Comparison of ENCODE assay signal across 20 cellular contexts in the genomic region with DNA sequence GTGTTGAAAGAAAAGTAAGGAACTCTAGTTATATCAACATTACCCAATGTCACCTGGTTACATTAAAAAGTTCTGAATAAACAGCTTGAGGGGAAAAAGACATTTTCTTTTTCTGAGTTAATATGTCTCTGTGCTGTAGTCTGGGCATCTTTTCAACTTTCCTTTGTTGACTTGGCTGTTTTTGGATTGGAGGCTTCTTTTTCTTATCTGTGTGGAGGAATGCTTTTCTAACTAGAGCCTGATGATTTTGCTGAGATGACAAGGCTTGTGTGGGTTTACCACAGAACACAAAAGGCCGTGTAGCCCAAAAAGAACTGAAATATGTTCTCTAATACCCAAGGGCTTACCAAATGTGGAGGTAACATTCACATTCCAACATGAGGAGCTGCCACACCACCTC.
DNase-seq lines count a peak whose midpoint lies in the region; ATAC-seq, FAIRE-seq and TF ChIP-seq lines count a peak whose summit lies in the region.
"Had no signal": no experiment of that assay in that cellular context is flagged by ENCODE, and none has a peak within 500 bp of the region (broad histone marks: within the 10 kb centered on the region; RNA-seq: fewer than 3 reads in every experiment).

No MANE protein-coding gene starts in this region.

- peaks cover 39% of the 10 kb centered on the region for H3F3A ChIP-seq in GM23248 (ENCODE audit: insufficient read depth)

- H3K4me1 ChIP-seq in ACC112 (ENCODE audit: control insufficient read depth, insufficient read depth, low read length, unreplicated experiment), result peaks cover 39% of the 10 kb centered on the region
- H3K4me1 ChIP-seq in GM23248 (ENCODE audit: insufficient read depth), result peaks cover 47% of the 10 kb centered on the region
- H3K4me1 ChIP-seq in left lung, result peaks cover 0 to 5% of the 10 kb centered on the region in 2 donors
- peaks cover 0 to 25% (median 22%) of the 10 kb centered on the region in 4 donors for H3K4me1 ChIP-seq in esophagus muscularis mucosa
- H3K4me1 ChIP-seq: HAP-1 had no signal

- H3K27ac ChIP-seq in ACC112 (ENCODE audit: low read depth, low read length) (no peak overlapping the region), GM23248 (peak overlapping the region; percentile 54), left lung (peak overlapping the region in 1 of 2 donors; percentile 33), esophagus muscularis mucosa (replicated peaks in 1 of 4) (peak overlapping the region in 1 of 4 donors; percentile 11)

- FAIRE-seq in bronchial epithelial cell (lab: Jason Lieb, UNC), result no peak

- H3K9me3 ChIP-seq in GM23248 (ENCODE audit: low read depth), result no peaks in the 10 kb centered on the region
- H3K9me3 ChIP-seq in left lung, result no peaks in the 10 kb centered on the region
- H3K9me3 ChIP-seq in esophagus muscularis mucosa, result no peaks in the 10 kb centered on the region
- H3K9me3 ChIP-seq: BE2C, HAP-1 had no signal

- H3K79me2 ChIP-seq in ACC112 (ENCODE audit: control insufficient read depth, insufficient read depth, low read length, unreplicated experiment) (no peaks in the 10 kb centered on the region), GM23248 (ENCODE audit: insufficient read depth) (peaks cover under 1% of the 10 kb centered on the region)

- no peaks in the 10 kb centered on the region for H3K9me2 ChIP-seq in GM23248 (ENCODE audit: insufficient read depth)

- ATAC-seq in left lung, result peak; percentile 49
- ATAC-seq: naive thymus-derived CD4-positive, alpha-beta T cell; T-helper 17 cell had no signal

- intact Hi-C loops in left lung (cut with DNase I), result no loop called here
- intact Hi-C loops in esophagus muscularis mucosa (cut with DNase I), result no loop called here

- H3K36me3 ChIP-seq in ACC112 (ENCODE audit: insufficient read depth, low read length) (no peaks in the 10 kb centered on the region), GM23248 (ENCODE audit: low read depth) (no peaks in the 10 kb centered on the region), bronchial epithelial cell (ENCODE audit: control insufficient read depth, insufficient read depth, low read length) (no peaks in the 10 kb centered on the region), left lung (no peaks in the 10 kb centered on the region), esophagus muscularis mucosa (no peaks in the 10 kb centered on the region)
- H3K36me3 ChIP-seq: BE2C, HAP-1 had no signal

- H3K4me3 ChIP-seq in ACC112 (ENCODE audit: low read depth, low read length) (no peak overlapping the region), GM23248 (no peak overlapping the region), bronchial epithelial cell (ENCODE audit: low read depth, low read length) (no peak overlapping the region), left lung (no peak overlapping the region), esophagus muscularis mucosa (no peak overlapping the region)
- H3K4me3 ChIP-seq: HAP-1 had no signal

- 0% methylated on average over 1 of the region's 1 CpG for WGBS in GM23248 (ENCODE audit: low coverage in 1 of 2, low lambda C conversion rate in 2 of 2, missing lambda C conversion rate in 2 of 2), 2 experiments
- WGBS in esophagus muscularis mucosa, result 14% methylated on average over 1 of the region's 1 CpG

- TF ChIP-seq POLR2A in esophagus muscularis mucosa (IDR thresholded peaks at IDR 0.05; ENCODE audit: low read depth), result no peak

- in situ Hi-C loops in GM23248 (cut with MboI), result no loop called here

- no peaks in the 10 kb centered on the region for H4K20me1 ChIP-seq in GM23248 (ENCODE audit: insufficient read depth)

- H3K27me3 ChIP-seq in ACC112 (ENCODE audit: insufficient read depth, low read length) (no peaks in the 10 kb centered on the region), GM23248 (replicated peaks; ENCODE audit: insufficient read depth) (no peaks in the 10 kb centered on the region), bronchial epithelial cell (ENCODE audit: control insufficient read depth, insufficient read depth, low read length) (no peaks in the 10 kb centered on the region), left lung (no peaks in the 10 kb centered on the region), esophagus muscularis mucosa (no peaks in the 10 kb centered on the region)
- H3K27me3 ChIP-seq: BE2C had no signal

- peak overlapping the region; percentile 7 for H3K4me2 ChIP-seq in GM23248 (ENCODE audit: unreplicated experiment)

- TF ChIP-seq CTCF in bronchial epithelial cell (IDR thresholded peaks at IDR 0.05; ENCODE audit: insufficient read depth, low read length, severe bottlenecking), result no peak
- no peak for TF ChIP-seq CTCF in left lung (IDR thresholded peaks at IDR 0.05)
- TF ChIP-seq CTCF in esophagus muscularis mucosa (IDR thresholded peaks at IDR 0.05), result no peak

- DNase-seq in GM23248, result peak; percentile 83
- peak; percentile 15 for DNase-seq in bronchial epithelial cell (ENCODE audit: low read depth)
- DNase-seq in left lung, result no peak
- DNase-seq in pons (ENCODE audit: low spot score), result no peak
- no peak for DNase-seq in stimulated activated naive CD4-positive, alpha-beta T cell treated with Interleukin-2 at 50 U/mL for 16 hours (lab: John Stamatoyannopoulos, UW)
- DNase-seq in NCI-H1048 (lab: John Stamatoyannopoulos, UW), result no peak
- no peak for DNase-seq in esophagus muscularis mucosa (ENCODE audit: extremely low spot score)
- DNase-seq: activated CD4-positive, CD25-positive, alpha-beta regulatory T cell treated with anti-CD3 and anti-CD28 coated beads, Interleukin-2, amount 50 U/mL, for 72 hours; activated naive CD4-positive, alpha-beta T cell treated with anti-CD3 and anti-CD28 coated beads, Interleukin-2, amount 50 U/mL, for 16 hours; activated T-cell treated with anti-CD3 and anti-CD28 coated beads for 4 hours; BE2C; MM.1S; naive thymus-derived CD4-positive, alpha-beta T cell; NCI-H2081 treated with DMSO at 0.1 percent for 48 hours; retina; Right ventricle myocardium superior; stimulated activated CD4-positive, alpha-beta T cell treated with anti-CD3 and anti-CD28 coated beads, Interleukin-1b, Interleukin-23, amount 100 ng/mL, for 48 hours; T-helper 17 cell had no signal

- peak overlapping the region; percentile 49 for H2AFZ ChIP-seq in ACC112 (ENCODE audit: low read length, unreplicated experiment)
- H2AFZ ChIP-seq in GM23248, result no peak overlapping the region

- H3K9ac ChIP-seq in GM23248, result no peak overlapping the region

- no peak for TF ChIP-seq EP300 in esophagus muscularis mucosa (IDR thresholded peaks at IDR 0.05)

Comparison
In these comparisons a context has a peak if more than half of its experiments do, and no peak if none do; other contexts are left out.
1. DNase-seq: peak in GM23248 (single experiment) and bronchial epithelial cell (single experiment); none in left lung (0 of 2), pons (single experiment), stimulated activated naive CD4-positive, alpha-beta T cell treated with Interleukin-2 at 50 U/mL for 16 hours (single experiment), NCI-H1048 (single experiment) and esophagus muscularis mucosa (single experiment).